In the genomic region with DNA sequence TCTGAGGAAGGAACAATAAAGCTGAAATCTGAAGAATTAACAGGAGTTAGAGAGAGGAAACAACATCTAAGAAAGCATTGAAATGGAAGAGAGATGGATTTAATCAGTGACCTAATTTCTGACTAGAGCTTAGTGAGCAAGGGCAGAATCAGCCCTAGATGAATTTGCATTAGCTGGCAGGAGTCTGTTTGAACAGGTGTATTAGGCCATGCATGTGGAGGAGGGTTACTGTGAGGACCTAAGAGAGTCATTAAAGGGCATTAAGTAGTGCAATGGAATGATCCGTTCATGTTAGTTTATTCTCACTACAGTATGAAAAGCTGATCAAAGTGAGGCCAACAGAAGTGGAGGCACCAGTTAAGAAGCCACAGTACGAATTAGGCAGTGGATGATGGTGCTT, we compare ENCODE assay signal across 30 cellular contexts.
DNase-seq lines count a peak whose midpoint lies in the region; ATAC-seq, FAIRE-seq and TF ChIP-seq lines count a peak whose summit lies in the region.
"Had no signal": no experiment of that assay in that cellular context is flagged by ENCODE, and none has a peak within 500 bp of the region (broad histone marks: within the 10 kb centered on the region; RNA-seq: fewer than 3 reads in every experiment).

No MANE protein-coding gene starts in this region.

- no peaks in the 10 kb centered on the region for H3K9me3 ChIP-seq in H1 (ENCODE audit: insufficient read depth in 2 of 2, low read depth in 1 of 2, low read length in 1 of 2)
- H3K9me3 ChIP-seq: Caco-2, colonic mucosa, esophagus squamous epithelium, gastrocnemius medialis, ovary, thoracic aorta had no signal

- no peak overlapping the region for H3K56ac ChIP-seq in H1 (replicated peaks; ENCODE audit: insufficient read length, low read depth, low read length)

- peak overlapping the region; percentile 44; the same call in 1 of the 2 replicates for H2BK12ac ChIP-seq in H1 (ENCODE audit: low read depth, low read length)

- no peaks in the 10 kb centered on the region for H3K27me3 ChIP-seq in H1 (replicated peaks in 1 of 4; ENCODE audit: control insufficient read depth in 3 of 4, extremely low read depth in 1 of 4, insufficient read depth in 3 of 4, low read length in 3 of 4)
- H3K27me3 ChIP-seq: colonic mucosa, esophagus squamous epithelium, gastrocnemius medialis, hepatocyte, ovary had no signal

- peaks cover 24% of the 10 kb centered on the region for H3K9me3 Mint-ChIP-seq in stimulated activated effector memory CD8-positive, alpha-beta T cell treated with anti-CD3 and anti-CD28 coated beads, Interleukin-12 subunit alpha, Interleukin-12 subunit beta, amount 100 ng/mL, for 72 hours
- H3K9me3 Mint-ChIP-seq: activated naive CD4-positive, alpha-beta T cell treated with anti-CD3 and anti-CD28 coated beads for 36 hours had no signal

- H3K36me3 Mint-ChIP-seq in stimulated activated effector memory CD8-positive, alpha-beta T cell treated with anti-CD3 and anti-CD28 coated beads, Interleukin-12 subunit alpha, Interleukin-12 subunit beta, amount 100 ng/mL, for 72 hours = no peaks in the 10 kb centered on the region
- H3K36me3 Mint-ChIP-seq: immature natural killer cell had no signal

- no peak overlapping the region for H4K5ac ChIP-seq in H1 (ENCODE audit: insufficient read length, low read depth, low read length)

- peaks cover 0 to 5% (median 4%) of the 10 kb centered on the region in 4 experiments; a peak in 3 of 7 replicates for H3K4me1 ChIP-seq in H1 (replicated peaks in 1 of 4; ENCODE audit: control insufficient read depth in 3 of 4, insufficient read depth in 4 of 4, low read length in 3 of 4)
- H3K4me1 ChIP-seq: Caco-2, colonic mucosa, esophagus squamous epithelium, gastrocnemius medialis had no signal

- no peak overlapping the region for H2AK5ac ChIP-seq in H1 (ENCODE audit: low read depth, low read length)

- peak; percentile 38 for DNase-seq in DMS153 treated with DMSO at 0.1 percent for 48 hours (lab: John Stamatoyannopoulos, UW; ENCODE audit: unreplicated experiment)
- DNase-seq in NCI-H1048 (lab: John Stamatoyannopoulos, UW) = peak; percentile 5
- peak; percentile 91 to 93 for DNase-seq in NCI-H526 (lab: John Stamatoyannopoulos, UW)
- no peak for DNase-seq in H1 (ENCODE audit: low read depth in 1 of 2, low spot score in 2 of 2)
- DNase-seq in stimulated activated effector memory CD8-positive, alpha-beta T cell treated with anti-CD3 and anti-CD28 coated beads, Interleukin-12 subunit alpha, Interleukin-12 subunit beta, amount 100 ng/mL, for 72 hours (ENCODE audit: low spot score in 2 of 2) = no peak
- DNase-seq in activated CD8-positive, alpha-beta memory T cell treated with anti-CD3 and anti-CD28 coated beads, Interleukin-2, amount 50 U/mL, for 4 hours = no peak
- DNase-seq: activated CD4-positive, alpha-beta T cell treated with anti-CD3 and anti-CD28 coated beads for 48 hours; activated naive CD4-positive, alpha-beta T cell treated with anti-CD3 and anti-CD28 coated beads for 36 hours; amygdala; Caco-2; colonic mucosa; esophagus squamous epithelium; gastrocnemius medialis; immature natural killer cell; natural killer cell; NCI-H1694; NCI-H226; ovary; stimulated activated CD4-positive, alpha-beta T cell treated with anti-CD3 and anti-CD28 coated beads, Interleukin-4, amount 100 ng/mL, for 4 hours; stimulated activated naive CD8-positive, alpha-beta T cell treated with anti-CD3 and anti-CD28 coated beads, Interleukin-15, Interleukin-2, amounts not matched to agents 100 U/mL and 50 U/mL, for 24 hours; T-helper 2 cell had no signal

- H3K36me3 ChIP-seq in H1 (ENCODE audit: control insufficient read depth in 2 of 4, insufficient read depth in 4 of 4, low read length in 3 of 4) = no peaks in the 10 kb centered on the region
- H3K36me3 ChIP-seq: colonic mucosa, esophagus squamous epithelium, gastrocnemius medialis, ovary, thoracic aorta had no signal

- no peaks in the 10 kb centered on the region for H3K23me2 ChIP-seq in H1 (ENCODE audit: low read depth, low read length)

- peak overlapping the region; percentile 83 for H3K4ac ChIP-seq in H1 (replicated peaks; ENCODE audit: insufficient read length, low read depth, low read length)

- TF ChIP-seq EP300 in H1 (IDR thresholded peaks at IDR 0.05; ENCODE audit: borderline replicate concordance in 1 of 2, low read depth in 2 of 2, low read length in 2 of 2) = no peak

- H3K14ac ChIP-seq in H1 (ENCODE audit: insufficient read length) = no peak overlapping the region

- no peak overlapping the region for H2BK15ac ChIP-seq in H1 (ENCODE audit: low read length)

- H3K9ac ChIP-seq in H1 (replicated peaks in 1 of 4; ENCODE audit: extremely low read depth in 1 of 4, low read depth in 3 of 4, low read length in 3 of 4) = no peak overlapping the region

- H2BK120ac ChIP-seq in H1 (replicated peaks; ENCODE audit: low read depth, low read length) = no peak overlapping the region

- no peaks in the 10 kb centered on the region for H3K4me1 Mint-ChIP-seq in stimulated activated effector memory CD8-positive, alpha-beta T cell treated with anti-CD3 and anti-CD28 coated beads, Interleukin-12 subunit alpha, Interleukin-12 subunit beta, amount 100 ng/mL, for 72 hours
- H3K4me1 Mint-ChIP-seq: immature natural killer cell, natural killer cell had no signal

- H3K4me3 ChIP-seq in H1 (ENCODE audit: extremely low read depth in 1 of 4, insufficient read depth in 2 of 4, low read depth in 3 of 4, low read length in 4 of 4) = no peak overlapping the region; a peak in 1 of 8 replicates
- H3K4me3 ChIP-seq: colonic mucosa, esophagus squamous epithelium, gastrocnemius medialis, hepatocyte, ovary, SK-N-MC, thoracic aorta had no signal

- H4K91ac ChIP-seq in H1 (replicated peaks; ENCODE audit: insufficient read length, low read length) = no peak overlapping the region

- H3K27ac Mint-ChIP-seq in stimulated activated effector memory CD8-positive, alpha-beta T cell treated with anti-CD3 and anti-CD28 coated beads, Interleukin-12 subunit alpha, Interleukin-12 subunit beta, amount 100 ng/mL, for 72 hours = no peak overlapping the region
- H3K27ac Mint-ChIP-seq: activated naive CD4-positive, alpha-beta T cell treated with anti-CD3 and anti-CD28 coated beads for 36 hours; immature natural killer cell; natural killer cell had no signal

- POLR2A ChIA-PET in H1 (lab: Charles Lee; ENCODE audit: partially characterized antibody) = interaction anchor here (1.0 kb wide), 1 partner anchor 601 kb away, joined by 3 read pairs; no protein-coding TSS in a partner anchor

- H2BK5ac ChIP-seq in H1 (ENCODE audit: low read depth, low read length) = no peak overlapping the region

- no peak overlapping the region for H3K23ac ChIP-seq in H1 (ENCODE audit: insufficient read length)

- no peak overlapping the region for H2BK20ac ChIP-seq in H1 (ENCODE audit: low read length)

- no peak overlapping the region for H2AFZ ChIP-seq in H1 (ENCODE audit: low read length)
- H2AFZ ChIP-seq: hepatocyte had no signal

- no peak for TF ChIP-seq RAD21 in H1 (IDR thresholded peaks at IDR 0.05 in 1 of 2, conservative IDR thresholded peaks at IDR 0.05 in 1 of 2; ENCODE audit: low read depth in 2 of 2, low read length in 2 of 2)

- CTCF ChIA-PET in H1 (lab: Charles Lee; ENCODE audit: partially characterized antibody) = no interaction called here

- no peak for FAIRE-seq in H1 (lab: Jason Lieb, UNC)
- FAIRE-seq: bronchial epithelial cell, GM19239 had no signal

- TF ChIP-seq CTCF in H1 (IDR thresholded peaks at IDR 0.05; ENCODE audit: control extremely low read depth in 1 of 3, insufficient read depth in 1 of 3, low read depth in 1 of 3, low read length in 3 of 3) = no peak

- no peak overlapping the region for H4K8ac ChIP-seq in H1 (ENCODE audit: extremely low read depth, insufficient read depth, low read length)

- no peak overlapping the region for H3K4me3 Mint-ChIP-seq in stimulated activated effector memory CD8-positive, alpha-beta T cell treated with anti-CD3 and anti-CD28 coated beads, Interleukin-12 subunit alpha, Interleukin-12 subunit beta, amount 100 ng/mL, for 72 hours
- H3K4me3 Mint-ChIP-seq: activated naive CD4-positive, alpha-beta T cell treated with anti-CD3 and anti-CD28 coated beads for 36 hours; immature natural killer cell; natural killer cell had no signal

- H4K20me1 ChIP-seq in H1 (replicated peaks in 1 of 2; ENCODE audit: control insufficient read depth in 1 of 2, insufficient read depth in 2 of 2, low read length in 2 of 2) = no peaks in the 10 kb centered on the region

- no peaks in the 10 kb centered on the region for H3K79me1 ChIP-seq in H1 (ENCODE audit: low read depth, low read length)

- ATAC-seq in stimulated activated effector memory CD8-positive, alpha-beta T cell treated with anti-CD3 and anti-CD28 coated beads, Interleukin-12 subunit alpha, Interleukin-12 subunit beta, amount 100 ng/mL, for 72 hours = no peak
- ATAC-seq in HG03196 (IDR thresholded peaks at IDR 0.05; ENCODE audit: unreplicated experiment) (no peak), HG02759 (IDR thresholded peaks at IDR 0.05; ENCODE audit: unreplicated experiment) (no peak)
- ATAC-seq: gastrocnemius medialis; left lobe of liver; natural killer cell; sciatic nerve; stimulated activated naive CD8-positive, alpha-beta T cell treated with anti-CD3 and anti-CD28 coated beads, Interleukin-15, Interleukin-2, amounts not matched to agents 100 U/mL and 50 U/mL, for 24 hours had no signal

- TF ChIP-seq POLR2A in H1 (IDR thresholded peaks at IDR 0.05; ENCODE audit: control extremely low read depth in 1 of 2, low read depth in 2 of 2, low read length in 2 of 2) = no peak

- WGBS in H1 (ENCODE audit: extremely low coverage in 1 of 2, insufficient coverage in 1 of 2, insufficient read length in 1 of 2, insufficient replicate concordance in 2 of 2, low coverage in 1 of 2, low lambda C conversion rate in 2 of 2, missing lambda C conversion rate in 1 of 2), 2 experiments = 80% methylated on average over 2 of the region's 2 CpGs; no CpG with 5 or more reads in 1 of the 2 experiments

- H3K27ac ChIP-seq in H1 (ENCODE audit: low read depth, low read length) = no peak overlapping the region
- H3K27ac ChIP-seq: colonic mucosa, esophagus squamous epithelium, gastrocnemius medialis, hepatocyte, ovary, SK-N-MC, thoracic aorta had no signal

- H3K4me2 ChIP-seq in H1 (ENCODE audit: insufficient read depth in 1 of 2, low read depth in 2 of 2, low read length in 2 of 2) = peak overlapping the region in 1 of 2 experiments; percentile 27; a peak in 1 of 4 replicates
- H3K4me2 ChIP-seq: hepatocyte had no signal

- H3K18ac ChIP-seq in H1 (ENCODE audit: extremely low read depth, low read length) = no peak overlapping the region

- no peaks in the 10 kb centered on the region for H3K79me2 ChIP-seq in H1 (ENCODE audit: control insufficient read depth in 1 of 2, insufficient read depth in 2 of 2, low read length in 2 of 2)
- H3K79me2 ChIP-seq: hepatocyte had no signal

TF ChIP-seq in H1, 55 proteins besides CTCF, POLR2A, EP300 and RAD21 (continues in another document):
- TF ChIP-seq SP1 (IDR thresholded peaks at IDR 0.05; ENCODE audit: low read depth, low read length) (no peak), EZH2 (IDR thresholded peaks at IDR 0.05; ENCODE audit: low read depth, low read length, severe bottlenecking) (no peak), SRF (IDR thresholded peaks at IDR 0.05; ENCODE audit: low read depth, low read length) (no peak), MAFK (IDR thresholded peaks at IDR 0.05; ENCODE audit: low read depth, low read length) (no peak), RFX5 (IDR thresholded peaks at IDR 0.05; ENCODE audit: borderline replicate concordance, low read depth, low read length) (no peak), BCL11A (IDR thresholded peaks at IDR 0.05; ENCODE audit: low read depth in 2 of 2, low read length in 2 of 2) (no peak)

Comparison
In these comparisons a context has a peak if more than half of its experiments do, and no peak if none do; other contexts are left out.
1. DNase-seq: peak in DMS153 treated with DMSO at 0.1 percent for 48 hours (single experiment), NCI-H1048 (single experiment) and NCI-H526 (2 of 2); none in H1 (0 of 2), stimulated activated effector memory CD8-positive, alpha-beta T cell treated with anti-CD3 and anti-CD28 coated beads, Interleukin-12 subunit alpha, Interleukin-12 subunit beta, amount 100 ng/mL, for 72 hours (0 of 2) and activated CD8-positive, alpha-beta memory T cell treated with anti-CD3 and anti-CD28 coated beads, Interleukin-2, amount 50 U/mL, for 4 hours (single experiment).